Comparison of ENCODE assay signal across 8 cellular contexts in the genomic region with DNA sequence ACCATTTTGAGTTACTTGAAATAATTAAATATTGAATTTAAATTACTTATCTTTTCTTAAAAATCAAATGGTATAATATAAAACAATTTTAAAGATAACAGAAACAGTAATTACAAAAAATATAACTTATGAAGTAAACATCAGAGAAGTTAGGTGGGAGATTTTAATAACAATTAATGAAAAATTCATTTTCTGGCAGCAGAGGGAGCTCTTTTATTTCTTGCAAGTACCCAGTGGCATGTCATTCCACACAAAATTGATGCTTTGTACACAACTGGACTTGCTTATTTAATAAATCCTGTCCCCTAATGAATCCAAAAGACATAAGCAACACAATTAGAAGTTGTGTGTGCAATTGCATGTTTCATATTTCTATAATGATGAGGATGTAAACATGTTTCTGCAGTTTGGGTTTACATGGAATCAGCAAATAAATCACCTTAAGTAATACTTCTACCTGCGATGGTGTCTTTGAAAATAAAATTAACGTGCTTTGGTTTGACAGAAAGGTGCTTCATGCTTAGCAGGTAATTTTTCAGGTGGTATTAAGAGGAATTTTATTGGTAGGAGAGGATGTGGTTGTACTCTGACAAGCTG.
DNase-seq lines count a peak whose midpoint lies in the region; ATAC-seq, FAIRE-seq and TF ChIP-seq lines count a peak whose summit lies in the region.
"Had no signal": no experiment of that assay in that cellular context is flagged by ENCODE, and none has a peak within 500 bp of the region (broad histone marks: within the 10 kb centered on the region; RNA-seq: fewer than 3 reads in every experiment).

No MANE protein-coding gene starts in this region.

- no peak overlapping the region for H3K4me3 ChIP-seq in MM.1S (ENCODE audit: low read length)

- H3F3A ChIP-seq in MM.1S (ENCODE audit: insufficient read depth, low read length) = no peaks in the 10 kb centered on the region

- no peak overlapping the region for H3K4me3 Mint-ChIP-seq in nephron progenitor cell

- H3K9me3 ChIP-seq in MM.1S (replicated peaks; ENCODE audit: insufficient read depth, low read length) = no peaks in the 10 kb centered on the region

- DNase-seq in GM03348 (ENCODE audit: low spot score) = peak; percentile 7
- peak; percentile 39 for DNase-seq in MM.1S
- peak; percentile 34 for DNase-seq in astrocyte of the hippocampus (ENCODE audit: low read depth, low spot score)
- no peak for DNase-seq in nephron progenitor cell
- DNase-seq in posterior cingulate gyrus = no peak
- no peak for DNase-seq in H54 (ENCODE audit: insufficient read length, low spot score)
- DNase-seq: activated naive CD4-positive, alpha-beta T cell had no signal

- H3K4me2 ChIP-seq in MM.1S (ENCODE audit: low read depth, low read length) = no peak overlapping the region

- H3K27me3 Mint-ChIP-seq in nephron progenitor cell (ENCODE audit: low read depth, poor library complexity) = no peaks in the 10 kb centered on the region

- H4K20me1 ChIP-seq in MM.1S (ENCODE audit: insufficient read depth, low read length) = no peaks in the 10 kb centered on the region

- no peak for TF ChIP-seq POLR2A in H54 (IDR thresholded peaks at IDR 0.05; ENCODE audit: low read depth, low read length)

- H3K9me3 Mint-ChIP-seq in nephron progenitor cell = peaks cover 14% of the 10 kb centered on the region

- no peaks in the 10 kb centered on the region for H3K9me2 ChIP-seq in MM.1S (replicated peaks; ENCODE audit: insufficient read depth, low read length)

- no peaks in the 10 kb centered on the region for H3K79me2 ChIP-seq in MM.1S (ENCODE audit: low read length)

- H3K4me1 Mint-ChIP-seq in nephron progenitor cell = no peaks in the 10 kb centered on the region

- no peak overlapping the region for H3K9ac ChIP-seq in MM.1S (ENCODE audit: low read length)

- intact Hi-C loops in posterior cingulate gyrus (cut with DNase I) = no loop called here

- no peaks in the 10 kb centered on the region for H3K36me3 ChIP-seq in MM.1S (replicated peaks; ENCODE audit: insufficient read depth, low read length)

- no peaks in the 10 kb centered on the region for H3K4me1 ChIP-seq in MM.1S (ENCODE audit: low read length)

- H3K36me3 Mint-ChIP-seq in nephron progenitor cell (ENCODE audit: low read depth) = no peaks in the 10 kb centered on the region

- no peak overlapping the region for H3K27ac ChIP-seq in MM.1S (ENCODE audit: low read length)

- H3K27ac Mint-ChIP-seq in nephron progenitor cell = no peak overlapping the region

- FAIRE-seq in H54 (lab: Jason Lieb, UNC) = no peak

- H2AFZ ChIP-seq in MM.1S (ENCODE audit: low read length) = no peak overlapping the region

- no peak for ATAC-seq in GM19467 (IDR thresholded peaks at IDR 0.05; ENCODE audit: unreplicated experiment)

- TF ChIP-seq CTCF in MM.1S (IDR thresholded peaks at IDR 0.05; ENCODE audit: low read length) (peak; percentile 40), nephron progenitor cell (IDR thresholded peaks at IDR 0.05) (peak; percentile 45)

- no peaks in the 10 kb centered on the region for H3K27me3 ChIP-seq in MM.1S (replicated peaks; ENCODE audit: insufficient read depth, low read length)

Comparison
In these comparisons a context has a peak if more than half of its experiments do, and no peak if none do; other contexts are left out.
1. DNase-seq: peak in GM03348 (single experiment), MM.1S (single experiment) and astrocyte of the hippocampus (single experiment); none in nephron progenitor cell (single experiment), posterior cingulate gyrus (0 of 10) and H54 (single experiment).